9 cellular contexts compared by ENCODE assay signal in genomic region chr9:68887232-68887631, GRCh38.
"Had no signal": no experiment of that assay in that cellular context is flagged by ENCODE, and none has a peak within 500 bp of the region (broad histone marks: within the 10 kb centered on the region; RNA-seq: fewer than 3 reads in every experiment).

No MANE protein-coding gene starts in this region.

- H3K9me3 Mint-ChIP-seq: immature natural killer cell, natural killer cell had no signal

- ATAC-seq: natural killer cell had no signal

- H3K4me3 Mint-ChIP-seq: immature natural killer cell, natural killer cell had no signal

- H3K36me3 Mint-ChIP-seq: immature natural killer cell, natural killer cell had no signal

- DNase-seq: activated effector memory CD4-positive, alpha-beta T cell treated with Interleukin-2 at 50 U/mL for 16 hours; adrenal gland; colonic mucosa; esophagus squamous epithelium; foreskin fibroblast; immature natural killer cell; natural killer cell; stimulated activated CD4-positive, alpha-beta T cell treated with anti-CD3 and anti-CD28 coated beads, Interleukin-4, amount 100 ng/mL, for 4 hours; tibial artery had no signal

- H3K27ac Mint-ChIP-seq: immature natural killer cell, natural killer cell had no signal

- H3K4me1 Mint-ChIP-seq: natural killer cell had no signal
